Comparison of ENCODE assay signal across 21 cellular contexts in genomic region chr4:151670843-151671242, GRCh38.
"Had no signal": no experiment of that assay in that cellular context is flagged by ENCODE, and none has a peak within 500 bp of the region (broad histone marks: within the 10 kb centered on the region; RNA-seq: fewer than 3 reads in every experiment).

No MANE protein-coding gene starts in this region.

- ATAC-seq: mucosa of descending colon; natural killer cell; pancreas; right lobe of liver; stimulated activated naive B cell treated with anti-CD40 and anti-IgM and Interleukin-4, amounts not matched to agents 10 μg/mL and 1 μg/mL and 100 μg/mL, for 72 hours; stimulated activated naive CD8-positive, alpha-beta T cell treated with anti-CD3 and anti-CD28 coated beads, Interleukin-15, amount 100 ng/mL, for 72 hours had no signal

- FAIRE-seq: endothelial cell of umbilical vein, islet of Langerhans, pancreas had no signal

- H3K9me3 ChIP-seq: heart right ventricle, mucosa of descending colon, pancreas, right lobe of liver, thoracic aorta, transverse colon had no signal

- H3K9ac ChIP-seq: neural progenitor cell had no signal

- DNase-seq: central memory CD4-positive, alpha-beta T cell; effector CD4-positive, alpha-beta T cell; endodermal cell; foreskin melanocyte; heart right ventricle; hypothalamus; mucosa of descending colon; natural killer cell; occipital lobe; pancreas; right lobe of liver; stimulated activated CD4-positive, alpha-beta T cell treated with anti-CD3 and anti-CD28 coated beads, Interleukin-2, amount 100 ng/mL, for 24 hours; stimulated activated CD4-positive, alpha-beta T cell treated with anti-CD3 and anti-CD28 coated beads, Interleukin-4, amount 100 ng/mL, for 4 hours; stimulated activated naive B cell treated with anti-CD40 and anti-IgM and Interleukin-4, amounts not matched to agents 10 μg/mL and 1 μg/mL and 100 μg/mL, for 72 hours; stimulated activated naive CD8-positive, alpha-beta T cell treated with anti-CD3 and anti-CD28 coated beads, Interleukin-15, amount 100 ng/mL, for 72 hours; transverse colon had no signal

- H3K4me1 ChIP-seq: pancreas, right lobe of liver had no signal

- H3K4me3 ChIP-seq: coronary artery, heart right ventricle, mucosa of descending colon, neural progenitor cell, pancreas, right lobe of liver, thoracic aorta, transverse colon had no signal

- H3K27me3 ChIP-seq: heart right ventricle, neural progenitor cell, pancreas, right lobe of liver, transverse colon had no signal

- H3K27ac ChIP-seq: coronary artery, neural progenitor cell, pancreas, right lobe of liver, thoracic aorta, transverse colon had no signal

- H3K36me3 ChIP-seq: neural progenitor cell, pancreas, right lobe of liver, thoracic aorta, transverse colon had no signal
